1 cellular context compared by ENCODE assay signal in the genomic region with DNA sequence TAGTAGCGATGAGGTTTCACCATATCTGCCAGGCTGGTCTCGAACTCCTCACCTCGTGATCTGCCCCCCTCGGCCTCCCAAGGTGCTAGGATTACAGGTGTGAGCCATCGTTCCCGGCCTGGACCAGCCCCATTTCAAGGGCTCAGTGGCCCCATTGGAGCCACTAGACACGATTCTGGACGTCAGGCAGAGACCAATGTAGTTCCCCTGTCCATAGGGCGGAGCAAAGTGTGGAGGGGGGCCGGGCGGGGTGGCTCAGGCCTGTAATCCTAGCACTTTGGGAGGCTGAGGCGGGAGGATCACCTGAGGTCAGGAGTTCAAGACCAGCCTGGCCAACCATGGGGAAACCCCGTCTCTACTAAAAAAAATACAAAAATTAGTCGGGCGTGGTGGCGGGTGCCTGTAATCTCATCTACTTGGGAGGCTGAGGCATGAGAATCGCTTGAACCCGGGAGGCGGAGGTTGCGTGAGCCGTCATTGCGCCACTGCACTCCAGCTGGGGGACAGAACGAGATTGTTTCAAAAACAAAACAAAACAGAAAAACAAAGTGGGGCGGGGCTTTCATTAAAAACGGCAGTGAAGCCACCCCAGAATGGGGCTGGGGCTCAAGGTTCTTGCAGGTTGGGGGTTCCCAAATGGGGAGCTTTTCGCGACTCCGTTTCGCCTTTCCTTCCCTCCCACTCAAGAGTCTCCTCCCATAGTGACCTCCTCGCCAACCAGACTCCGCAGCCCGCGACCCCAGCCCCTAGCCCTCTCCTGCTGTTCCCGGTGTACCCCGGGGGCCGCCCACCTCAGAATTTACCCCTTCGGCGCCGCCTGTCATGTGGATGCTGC.
TF ChIP-seq lines count a peak whose summit lies in the region.

No MANE protein-coding gene starts in this region.

TF ChIP-seq in GM12878, 131 proteins besides CTCF, POLR2A, EP300 and RAD21:
- peak; percentile 45; the same call in 1 of the 2 replicates for TF ChIP-seq RAD51 (IDR thresholded peaks at IDR 0.05)
- TF ChIP-seq BACH1 (IDR thresholded peaks at IDR 0.05; ENCODE audit: borderline replicate concordance), result no peak
- TF ChIP-seq ZNF24 (IDR thresholded peaks at IDR 0.05), result no peak
- TF ChIP-seq MYB (IDR thresholded peaks at IDR 0.05; ENCODE audit: borderline replicate concordance, low read depth, low read length), result no peak
- TF ChIP-seq SMAD5 (IDR thresholded peaks at IDR 0.05; ENCODE audit: low read depth), result no peak
- no peak for TF ChIP-seq HCFC1 (IDR thresholded peaks at IDR 0.05; ENCODE audit: low read length)
- TF ChIP-seq GATAD2B (conservative IDR thresholded peaks at IDR 0.05; ENCODE audit: low read depth), result peak; percentile 27; the same call in 1 of the 2 replicates
- no peak for TF ChIP-seq EZH2 (IDR thresholded peaks at IDR 0.05; ENCODE audit: borderline replicate concordance, control insufficient read depth, low read depth, low read length)
- TF ChIP-seq POU2F2 (IDR thresholded peaks at IDR 0.05; ENCODE audit: borderline replicate concordance, low read depth, low read length), result no peak
- peak; percentile 37; the same call in 1 of the 2 replicates for TF ChIP-seq NR2F1 (conservative IDR thresholded peaks at IDR 0.05)
- TF ChIP-seq, protein P1, sequence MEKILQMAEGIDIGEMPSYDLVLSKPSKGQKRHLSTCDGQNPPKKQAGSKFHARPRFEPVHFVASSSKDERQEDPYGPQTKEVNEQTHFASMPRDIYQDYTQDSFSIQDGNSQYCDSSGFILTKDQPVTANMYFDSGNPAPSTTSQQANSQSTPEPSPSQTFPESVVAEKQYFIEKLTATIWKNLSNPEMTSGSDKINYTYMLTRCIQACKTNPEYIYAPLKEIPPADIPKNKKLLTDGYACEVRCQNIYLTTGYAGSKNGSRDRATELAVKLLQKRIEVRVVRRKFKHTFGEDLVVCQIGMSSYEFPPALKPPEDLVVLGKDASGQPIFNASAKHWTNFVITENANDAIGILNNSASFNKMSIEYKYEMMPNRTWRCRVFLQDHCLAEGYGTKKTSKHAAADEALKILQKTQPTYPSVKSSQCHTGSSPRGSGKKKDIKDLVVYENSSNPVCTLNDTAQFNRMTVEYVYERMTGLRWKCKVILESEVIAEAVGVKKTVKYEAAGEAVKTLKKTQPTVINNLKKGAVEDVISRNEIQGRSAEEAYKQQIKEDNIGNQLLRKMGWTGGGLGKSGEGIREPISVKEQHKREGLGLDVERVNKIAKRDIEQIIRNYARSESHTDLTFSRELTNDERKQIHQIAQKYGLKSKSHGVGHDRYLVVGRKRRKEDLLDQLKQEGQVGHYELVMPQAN (conservative IDR thresholded peaks at IDR 0.05), result peak; percentile 52; the same call in 1 of the 2 replicates
- TF ChIP-seq ATF7 (IDR thresholded peaks at IDR 0.05; ENCODE audit: low read depth), result peak; percentile 23; the same call in 1 of the 2 replicates
- TF ChIP-seq IKZF2 (IDR thresholded peaks at IDR 0.05), result no peak
- 0 out of 2 replicates have a peak, but pooled peaks have one; percentile 22 for TF ChIP-seq MTA2 (IDR thresholded peaks at IDR 0.05; ENCODE audit: low read depth)
- peak; percentile 1; the same call in 1 of the 2 replicates for TF ChIP-seq PML (IDR thresholded peaks at IDR 0.05; ENCODE audit: low read length)
- TF ChIP-seq SKIL (IDR thresholded peaks at IDR 0.05; ENCODE audit: low read depth, poor library complexity, severe bottlenecking), result peak; percentile 33
- no peak for TF ChIP-seq SIN3A (IDR thresholded peaks at IDR 0.05; ENCODE audit: low read depth, low read length)
- TF ChIP-seq NBN (IDR thresholded peaks at IDR 0.05), result peak; percentile 45; the same call in 1 of the 2 replicates
- peak; percentile 75 for TF ChIP-seq MLLT1 (IDR thresholded peaks at IDR 0.05)
- TF ChIP-seq ZNF217 (IDR thresholded peaks at IDR 0.05), result no peak
- TF ChIP-seq CHD4 (IDR thresholded peaks at IDR 0.05), result no peak
- no peak for TF ChIP-seq ASH2L (IDR thresholded peaks at IDR 0.05; ENCODE audit: borderline replicate concordance, low read depth)
- TF ChIP-seq, protein P2, sequence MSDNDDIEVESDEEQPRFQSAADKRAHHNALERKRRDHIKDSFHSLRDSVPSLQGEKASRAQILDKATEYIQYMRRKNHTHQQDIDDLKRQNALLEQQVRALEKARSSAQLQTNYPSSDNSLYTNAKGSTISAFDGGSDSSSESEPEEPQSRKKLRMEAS (IDR thresholded peaks at IDR 0.05; ENCODE audit: low read depth, low read length), result no peak
- TF ChIP-seq TAF1 (IDR thresholded peaks at IDR 0.05; ENCODE audit: borderline replicate concordance, low read depth, low read length), result no peak
- no peak for TF ChIP-seq SUPT20H (IDR thresholded peaks at IDR 0.05; ENCODE audit: borderline replicate concordance, control insufficient read depth, low read depth, low read length)
- TF ChIP-seq CEBPZ (IDR thresholded peaks at IDR 0.05; ENCODE audit: low read depth, low read length), result no peak
